14 cellular contexts compared by ENCODE assay signal in genomic region chr15:55514414-55514850, GRCh38. TPM values are rescaled to one million over a fixed set of nuclear protein-coding genes. Genes with fewer than 3 reads are reported as not detected.
"Had no signal": no experiment of that assay in that cellular context is flagged by ENCODE, and none has a peak within 500 bp of the region (broad histone marks: within the 10 kb centered on the region; RNA-seq: fewer than 3 reads in every experiment).

No MANE protein-coding gene starts in this region.

- H3K27me3 Mint-ChIP-seq: activated naive CD4-positive, alpha-beta T cell treated with anti-CD3 and anti-CD28 coated beads, Interleukin-2, amount 50 U/mL, for 24 hours had no signal

- DNase-seq: activated T-cell treated with anti-CD3 and anti-CD28 coated beads, Interleukin-2, amount 50 U/mL, for 1 hour; amniotic stem cell; body of pancreas; cortex of kidney; effector CD8-positive, alpha-beta T cell; heart left ventricle; stimulated activated CD4-positive, alpha-beta T cell treated with anti-CD3 and anti-CD28 coated beads, Interleukin-4, amount 100 ng/mL, for 4 hours had no signal

- H3K4me1 ChIP-seq: body of pancreas, heart left ventricle had no signal

- H3K36me3 ChIP-seq: heart left ventricle had no signal

- H3K27ac ChIP-seq: body of pancreas, heart left ventricle, skin epidermis had no signal

- H3K4me3 ChIP-seq: body of pancreas, heart left ventricle, skin epidermis had no signal

- H3K27ac Mint-ChIP-seq: activated naive CD4-positive, alpha-beta T cell treated with anti-CD3 and anti-CD28 coated beads, Interleukin-2, amount 50 U/mL, for 24 hours had no signal

- ATAC-seq: activated CD4-positive, CD25-positive, alpha-beta regulatory T cell treated with anti-CD3 and anti-CD28 coated beads, Interleukin-2, amount 50 U/mL, for 24 hours; body of pancreas; heart left ventricle; left lobe of liver had no signal

- H3K4me3 Mint-ChIP-seq: activated naive CD4-positive, alpha-beta T cell treated with anti-CD3 and anti-CD28 coated beads, Interleukin-2, amount 50 U/mL, for 24 hours; central memory CD8-positive, alpha-beta T cell; neural crest cell had no signal

- H3K36me3 Mint-ChIP-seq: activated naive CD4-positive, alpha-beta T cell treated with anti-CD3 and anti-CD28 coated beads, Interleukin-2, amount 50 U/mL, for 24 hours had no signal

- H3K9me3 ChIP-seq: body of pancreas, heart left ventricle had no signal

- H3K27me3 ChIP-seq: body of pancreas had no signal

- H3K4me1 Mint-ChIP-seq: activated naive CD4-positive, alpha-beta T cell treated with anti-CD3 and anti-CD28 coated beads, Interleukin-2, amount 50 U/mL, for 24 hours; central memory CD8-positive, alpha-beta T cell had no signal

- H3K9me3 Mint-ChIP-seq: activated naive CD4-positive, alpha-beta T cell treated with anti-CD3 and anti-CD28 coated beads, Interleukin-2, amount 50 U/mL, for 24 hours; central memory CD8-positive, alpha-beta T cell; neural crest cell had no signal

RNA-seq across cellular contexts. Expression of gene DNAAF4, which starts 6.4 kb away (rescaled TPM):
- total RNA-seq: left lobe of liver; T-helper 2 cell treated with Interferon-gamma antibody and Interleukin-4, amounts not matched to agents 100 ng/mL and 5 ng/mL, for 36 hours had no signal
